Comparison of ENCODE assay signal across 8 cellular contexts in genomic region chr5:87081511-87082372, GRCh38.
DNase-seq lines count a peak whose midpoint lies in the region; ATAC-seq and TF ChIP-seq lines count a peak whose summit lies in the region.

No MANE protein-coding gene starts in this region.

- H3K36me3 ChIP-seq in OCI-LY7 (ENCODE audit: insufficient read depth, low read length): peaks cover 7% of the 10 kb centered on the region; the same call in 1 of the 2 replicates
- H3K36me3 ChIP-seq in testis (ENCODE audit: low read depth, missing control alignments): no peaks in the 10 kb centered on the region

- H3K27ac ChIP-seq in OCI-LY7 (ENCODE audit: low read depth, low read length, poor library complexity, severe bottlenecking) (peak overlapping the region; percentile 77), testis (no peak overlapping the region)

- peak; percentile 21 to 38 for ATAC-seq in left cardiac atrium
- peak; percentile 82 for ATAC-seq in HG02870 (IDR thresholded peaks at IDR 0.05; ENCODE audit: unreplicated experiment)

- intact Hi-C loops in left cardiac atrium (cut with DNase I) (no loop called here), cardiac septum (cut with DNase I) (no loop called here), OCI-LY7 (cut with micrococcal nuclease; ENCODE audit: unreplicated experiment) (loop anchor here (5.0 kb wide), 1 partner anchor 186 kb away; the partner anchor contains the start of gene RASA1), testis (cut with DNase I; ENCODE audit: low total_unique reads) (no loop called here)

- CTCF ChIA-PET in OCI-LY7 (lab: Charles Lee; ENCODE audit: unreplicated experiment): no interaction called here

- peaks cover 19% of the 10 kb centered on the region; the same call in 1 of the 2 replicates for H3K9me3 ChIP-seq in OCI-LY7 (ENCODE audit: low read length)
- H3K9me3 ChIP-seq in testis: no peaks in the 10 kb centered on the region

- 46 to 50% methylated on average over 4 of the region's 4 CpGs for WGBS in testis, 2 donors

- H3K4me3 ChIP-seq in OCI-LY7 (ENCODE audit: low read depth, low read length, poor library complexity, severe bottlenecking): peak overlapping the region; percentile 54
- no peak overlapping the region for H3K4me3 ChIP-seq in testis

- no peaks in the 10 kb centered on the region for H3K9me2 ChIP-seq in OCI-LY7 (ENCODE audit: insufficient read depth, low read length)

- DNase-seq in left cardiac atrium (no peak), cardiac septum (ENCODE audit: low spot score) (no peak), OCI-LY7 (ENCODE audit: low spot score) (peak; percentile 77), testis (peak; percentile 22), glomerular visceral epithelial cell (ENCODE audit: extremely low spot score) (no peak), NCI-H1930 (lab: John Stamatoyannopoulos, UW) (no peak)
- peak; percentile 3 for DNase-seq in effector CD4-positive, alpha-beta T cell

- H3K4me1 ChIP-seq in OCI-LY7 (ENCODE audit: insufficient read depth, low read length, poor library complexity, severe bottlenecking) (peaks cover 40% of the 10 kb centered on the region), testis (peaks cover 3% of the 10 kb centered on the region)

- POLR2A ChIA-PET in OCI-LY7 (lab: Charles Lee): interaction anchor here (0.6 to 2.1 kb wide), 3 partner anchors 8 to 13 kb away, joined by 3 to 7 read pairs (median 3); no protein-coding TSS in a partner anchor

- peak overlapping the region; percentile 78 for H3K4me2 ChIP-seq in OCI-LY7 (ENCODE audit: low read length)

- no TSS peak for BruUV-seq in OCI-LY7 (replicated peaks; lab: Mats Ljungman, UMichigan)

- no peaks in the 10 kb centered on the region for H3K79me2 ChIP-seq in OCI-LY7 (ENCODE audit: insufficient read depth, low read depth, low read length)

- no peak for TF ChIP-seq CTCF in OCI-LY7 (conservative IDR thresholded peaks at IDR 0.05; ENCODE audit: low read length)
- no peak for TF ChIP-seq CTCF in testis (IDR thresholded peaks at IDR 0.05)

- H3K27me3 ChIP-seq in testis: no peaks in the 10 kb centered on the region

- TF ChIP-seq POLR2A in testis (IDR thresholded peaks at IDR 0.05): no peak

- H2AFZ ChIP-seq in OCI-LY7 (ENCODE audit: low read length): peak overlapping the region; percentile 83; the same call in 1 of the 2 replicates

- H4K20me1 ChIP-seq in OCI-LY7 (ENCODE audit: insufficient read depth, low read length): no peaks in the 10 kb centered on the region

Comparison
In these comparisons a context has a peak if more than half of its experiments do, and no peak if none do; other contexts are left out.
1. DNase-seq: peak in OCI-LY7 (single experiment), effector CD4-positive, alpha-beta T cell (single experiment) and testis (single experiment); none in left cardiac atrium (single experiment), cardiac septum (single experiment), glomerular visceral epithelial cell (single experiment) and NCI-H1930 (0 of 2).